ENCODE assay signal across 8 cellular contexts in genomic region chr11:77411717-77412441, GRCh38.
A peak's percentile ranks its signal among the peaks of the same experiment; 100 is the strongest.
DNase-seq lines count a peak whose midpoint lies in the region; ATAC-seq, FAIRE-seq and TF ChIP-seq lines count a peak whose summit lies in the region.

No MANE protein-coding gene starts in this region.

- no peaks in the 10 kb centered on the region for H3K27me3 Mint-ChIP-seq in T-helper 1 cell treated with Interleukin-12 subunit alpha and Interleukin-12 subunit beta and Interleukin-4 antibody, amounts not matched to agents 30 μg/mL and 1 μg/mL, for 36 hours (ENCODE audit: low read depth)

- dilution Hi-C loops in IMR-90 (cut with HindIII; ENCODE audit: low sequenced_read_pairs, unreplicated experiment) = no loop called here

- no peaks in the 10 kb centered on the region for H3K9me3 Mint-ChIP-seq in T-helper 1 cell treated with Interleukin-12 subunit alpha and Interleukin-12 subunit beta and Interleukin-4 antibody, amounts not matched to agents 30 μg/mL and 1 μg/mL, for 36 hours

- peak overlapping the region; percentile 67 for H3K9ac ChIP-seq in IMR-90 (ENCODE audit: low read depth, low read length)

- ATAC-seq in GM21515 (IDR thresholded peaks at IDR 0.05; ENCODE audit: unreplicated experiment) (peak; percentile 89), IMR-90 (ENCODE audit: low read depth) (peak; percentile 96), right cardiac atrium (peak; percentile 97)

- peak overlapping the region; percentile 81 for H3K27ac Mint-ChIP-seq in T-helper 1 cell treated with Interleukin-12 subunit alpha and Interleukin-12 subunit beta and Interleukin-4 antibody, amounts not matched to agents 30 μg/mL and 1 μg/mL, for 36 hours

- peak overlapping the region; percentile 61; the same call in 1 of the 2 replicates for H3K4ac ChIP-seq in IMR-90 (ENCODE audit: low read depth, low read length)

- CTCF ChIA-PET in IMR-90 (lab: Yijun Ruan, JAX) = interaction anchor here (0.5 to 1.0 kb wide), 2 partner anchors 68 to 216 kb away, joined by 4 read pairs; no protein-coding TSS in a partner anchor

- H3K79me1 ChIP-seq in IMR-90 (ENCODE audit: low read depth in 1 of 2, low read length in 2 of 2) = peaks cover 4 to 49% of the 10 kb centered on the region in 2 experiments

- H3K27me3 ChIP-seq in IMR-90 (ENCODE audit: control insufficient read depth, insufficient read depth, low read length) (no peaks in the 10 kb centered on the region), right cardiac atrium (ENCODE audit: control insufficient read depth, insufficient read depth) (peaks cover 2% of the 10 kb centered on the region)

- peak overlapping the region; percentile 35; the same call in 1 of the 2 replicates for H3K27ac ChIP-seq in IMR-90 (ENCODE audit: insufficient read depth, low read length)
- peak overlapping the region; percentile 8 for H3K27ac ChIP-seq in right cardiac atrium (ENCODE audit: low read length)

- no peaks in the 10 kb centered on the region for H3K36me3 ChIP-seq in IMR-90 (ENCODE audit: control insufficient read depth, insufficient read depth, low read length)

- H3K36me3 Mint-ChIP-seq in T-helper 1 cell treated with Interleukin-12 subunit alpha and Interleukin-12 subunit beta and Interleukin-4 antibody, amounts not matched to agents 30 μg/mL and 1 μg/mL, for 36 hours (ENCODE audit: low read depth) = peaks cover 12% of the 10 kb centered on the region

- peak overlapping the region; percentile 89 for H3K4me2 ChIP-seq in IMR-90 (ENCODE audit: low read depth, low read length)

- H3K9me1 ChIP-seq in IMR-90 (ENCODE audit: insufficient read depth, low read length) = peaks cover 7% of the 10 kb centered on the region; the same call in 1 of the 2 replicates

- H2BK15ac ChIP-seq in IMR-90 (ENCODE audit: low read depth, low read length) = no peak overlapping the region

- peak overlapping the region; percentile 39; the same call in 1 of the 2 replicates for H3K56ac ChIP-seq in IMR-90 (ENCODE audit: extremely low read depth, insufficient read depth, low read length)

- H2AK9ac ChIP-seq in IMR-90 (replicated peaks; ENCODE audit: low read depth, low read length, poor library complexity) = peak overlapping the region; percentile 74

- in situ Hi-C loops in IMR-90 (cut with MboI; ENCODE audit: low sequenced_read_pairs) = no loop called here

- H3K4me1 Mint-ChIP-seq in T-helper 1 cell treated with Interleukin-12 subunit alpha and Interleukin-12 subunit beta and Interleukin-4 antibody, amounts not matched to agents 30 μg/mL and 1 μg/mL, for 36 hours (ENCODE audit: low read depth) = peaks cover 34% of the 10 kb centered on the region

- peak overlapping the region; percentile 64 for H2BK120ac ChIP-seq in IMR-90 (ENCODE audit: low read depth, low read length)

- H3K4me1 ChIP-seq in IMR-90 (ENCODE audit: control insufficient read depth, insufficient read depth, low read length) = peaks cover 14% of the 10 kb centered on the region
- H3K4me1 ChIP-seq in right cardiac atrium (ENCODE audit: control insufficient read depth, insufficient read depth, low read length) = peaks cover 3% of the 10 kb centered on the region

- no peak overlapping the region for H2BK20ac ChIP-seq in IMR-90 (ENCODE audit: low read depth, low read length)

- H3K9me3 ChIP-seq in IMR-90 (ENCODE audit: control insufficient read depth, insufficient read depth, low read length) (no peaks in the 10 kb centered on the region), right cardiac atrium (ENCODE audit: control insufficient read depth, low read length) (no peaks in the 10 kb centered on the region)

- WGBS in IMR-90 (ENCODE audit: extremely low coverage in 2 of 2, insufficient read length in 1 of 2), 2 experiments = 2% methylated on average over 11 of the region's 33 CpGs; no CpG with 5 or more reads in 1 of the 2 experiments
- WGBS in right cardiac atrium = 2% methylated on average over 33 of the region's 33 CpGs

- H4K5ac ChIP-seq in IMR-90 (ENCODE audit: low read depth, low read length) = peak overlapping the region; percentile 65; the same call in 1 of the 2 replicates

- TF ChIP-seq POLR2A in IMR-90 (IDR thresholded peaks at IDR 0.05; ENCODE audit: low read depth, low read length) = no peak

- H2AFZ ChIP-seq in IMR-90 (replicated peaks; ENCODE audit: low read length, poor library complexity) = peak overlapping the region; percentile 95

- peaks cover 5% of the 10 kb centered on the region; the same call in 1 of the 2 replicates for H4K20me1 ChIP-seq in IMR-90 (ENCODE audit: insufficient read depth, low read length)

- H3K23ac ChIP-seq in IMR-90 (ENCODE audit: low read depth, low read length) = peak overlapping the region; percentile 95

- BruUV-seq in IMR-90 (replicated peaks; lab: Mats Ljungman, UMichigan) = no TSS peak

- peak overlapping the region; percentile 51; the same call in 1 of the 2 replicates for H3K18ac ChIP-seq in IMR-90 (ENCODE audit: low read depth, low read length)

- TF ChIP-seq CTCF in IMR-90 (conservative IDR thresholded peaks at IDR 0.05; ENCODE audit: low read depth, low read length) = peak; percentile 20; the same call in 1 of the 2 replicates

- POLR2A ChIA-PET in IMR-90 (lab: Charles Lee; ENCODE audit: unreplicated experiment) = interaction anchor here (0.6 kb wide), 1 partner anchor 215 kb away, joined by 3 read pairs; no protein-coding TSS in a partner anchor

- H2AK5ac ChIP-seq in IMR-90 (ENCODE audit: low read depth, low read length) = no peak overlapping the region

- H2BK5ac ChIP-seq in IMR-90 (ENCODE audit: low read depth, low read length, poor library complexity, severe bottlenecking) = peak overlapping the region; percentile 12

- peak overlapping the region; percentile 87 for H3K4me3 Mint-ChIP-seq in T-helper 1 cell treated with Interleukin-12 subunit alpha and Interleukin-12 subunit beta and Interleukin-4 antibody, amounts not matched to agents 30 μg/mL and 1 μg/mL, for 36 hours

- H4K8ac ChIP-seq in IMR-90 (ENCODE audit: low read depth in 2 of 2, low read length in 2 of 2) = peak overlapping the region; percentile 37 to 80; a peak in 3 of 4 replicates

- intact Hi-C loops in IMR-90 (cut with micrococcal nuclease) = loop anchor here (5.0 to 10.0 kb wide), 2 partner anchors 177 to 215 kb away; no protein-coding TSS in a partner anchor
- intact Hi-C loops in right cardiac atrium (cut with DNase I) = no loop called here

- peak overlapping the region; percentile 73 for H3K4me3 ChIP-seq in IMR-90 (ENCODE audit: insufficient read depth, low read depth, low read length)
- peak overlapping the region; percentile 61 for H3K4me3 ChIP-seq in right cardiac atrium (ENCODE audit: low read length)

- FAIRE-seq in urothelium cell line (lab: Jason Lieb, UNC) = peak; percentile 9

- peak; percentile 30 for TF ChIP-seq RAD21 in IMR-90 (IDR thresholded peaks at IDR 0.05; ENCODE audit: low read length)

- H3K14ac ChIP-seq in IMR-90 (replicated peaks; ENCODE audit: low read depth, low read length) = peak overlapping the region; percentile 64; the same call in 1 of the 2 replicates

- DNase-seq in DMS153 (lab: John Stamatoyannopoulos, UW) (peak; percentile 35), IMR-90 (peak; percentile 82), amygdala (lab: John Stamatoyannopoulos, UW) (peak in 55 of 56 donors; percentile 8 to 84 (median 60)), right cardiac atrium (peak; percentile 88 to 95 (median 95)), pulmonary artery endothelial cell (ENCODE audit: low read depth, low spot score) (peak; percentile 4), urothelium cell line (ENCODE audit: low spot score) (peak; percentile 95)

- H4K91ac ChIP-seq in IMR-90 (ENCODE audit: insufficient read depth, low read depth, low read length) = peak overlapping the region; percentile 15; the same call in 1 of the 2 replicates

TF ChIP-seq in IMR-90, 13 proteins besides CTCF, POLR2A, EP300 and RAD21:
- 0 out of 2 replicates have a peak, but pooled peaks have one; percentile 58 for TF ChIP-seq MXI1 (IDR thresholded peaks at IDR 0.05; ENCODE audit: borderline replicate concordance, low read depth, low read length)
- no peak for TF ChIP-seq RFX5 (IDR thresholded peaks at IDR 0.05; ENCODE audit: low read depth, low read length)
- TF ChIP-seq, protein P1, sequence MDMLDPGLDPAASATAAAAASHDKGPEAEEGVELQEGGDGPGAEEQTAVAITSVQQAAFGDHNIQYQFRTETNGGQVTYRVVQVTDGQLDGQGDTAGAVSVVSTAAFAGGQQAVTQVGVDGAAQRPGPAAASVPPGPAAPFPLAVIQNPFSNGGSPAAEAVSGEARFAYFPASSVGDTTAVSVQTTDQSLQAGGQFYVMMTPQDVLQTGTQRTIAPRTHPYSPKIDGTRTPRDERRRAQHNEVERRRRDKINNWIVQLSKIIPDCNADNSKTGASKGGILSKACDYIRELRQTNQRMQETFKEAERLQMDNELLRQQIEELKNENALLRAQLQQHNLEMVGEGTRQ (IDR thresholded peaks at IDR 0.05; ENCODE audit: low read depth, low read length) = 0 out of 2 replicates have a peak, but pooled peaks have one; percentile 8
- TF ChIP-seq RCOR1 (IDR thresholded peaks at IDR 0.05; ENCODE audit: insufficient replicate concordance, low read length) = no peak
- TF ChIP-seq MAZ (IDR thresholded peaks at IDR 0.05; ENCODE audit: borderline replicate concordance, low read depth, low read length) = peak; percentile 88; the same call in 1 of the 2 replicates
- TF ChIP-seq SMC3 (IDR thresholded peaks at IDR 0.05; ENCODE audit: low read depth, low read length) = peak; percentile 7; the same call in 1 of the 2 replicates
- no peak for TF ChIP-seq CHD1 (IDR thresholded peaks at IDR 0.05; ENCODE audit: low read depth, low read length)
- TF ChIP-seq NFE2L2 (IDR thresholded peaks at IDR 0.05; ENCODE audit: low read depth, low read length) = no peak
- TF ChIP-seq MAFK (IDR thresholded peaks at IDR 0.05; ENCODE audit: low read depth, low read length) = no peak
- TF ChIP-seq FOS (IDR thresholded peaks at IDR 0.05; ENCODE audit: low read depth, low read length) = no peak

Comparison
In these comparisons a context has a peak if more than half of its experiments do, and no peak if none do; other contexts are left out.
1. Peak in every context shown above with its lines: DNase-seq, ATAC-seq, H3K4me3 ChIP-seq and H3K27ac ChIP-seq.
2. DNase-seq: peak in every context shown above with its lines; median percentile 95 in right cardiac atrium; 95 in urothelium cell line; 82 in IMR-90; 60 in amygdala; 35 in DMS153; 4 in pulmonary artery endothelial cell.